Comparison of ENCODE assay signal across 1 cellular context in genomic region chr17:73072254-73072962, GRCh38.
TF ChIP-seq lines count a peak whose summit lies in the region.

No MANE protein-coding gene starts in this region.

TF ChIP-seq in IMR-90, 13 proteins besides CTCF, POLR2A, EP300 and RAD21:
- TF ChIP-seq RFX5 (IDR thresholded peaks at IDR 0.05; ENCODE audit: low read depth, low read length), result no peak
- TF ChIP-seq NFE2L2 (IDR thresholded peaks at IDR 0.05; ENCODE audit: low read depth, low read length), result no peak
- no peak for TF ChIP-seq BHLHE40 (IDR thresholded peaks at IDR 0.05; ENCODE audit: low read depth, low read length)
- TF ChIP-seq RCOR1 (IDR thresholded peaks at IDR 0.05; ENCODE audit: insufficient replicate concordance, low read length), result no peak
- TF ChIP-seq ELK1 (IDR thresholded peaks at IDR 0.05; ENCODE audit: borderline replicate concordance, low read depth, low read length), result no peak
- TF ChIP-seq USF2 (IDR thresholded peaks at IDR 0.05; ENCODE audit: low read depth, low read length), result no peak
- no peak for TF ChIP-seq FOS (IDR thresholded peaks at IDR 0.05; ENCODE audit: low read depth, low read length)
- TF ChIP-seq CEBPB (IDR thresholded peaks at IDR 0.05; ENCODE audit: low read depth, low read length), result no peak
- no peak for TF ChIP-seq SMC3 (IDR thresholded peaks at IDR 0.05; ENCODE audit: low read depth, low read length)
- TF ChIP-seq MXI1 (IDR thresholded peaks at IDR 0.05; ENCODE audit: borderline replicate concordance, low read depth, low read length), result no peak
- no peak for TF ChIP-seq CHD1 (IDR thresholded peaks at IDR 0.05; ENCODE audit: low read depth, low read length)
- TF ChIP-seq MAFK (IDR thresholded peaks at IDR 0.05; ENCODE audit: low read depth, low read length), result no peak
- no peak for TF ChIP-seq MAZ (IDR thresholded peaks at IDR 0.05; ENCODE audit: borderline replicate concordance, low read depth, low read length)
